2 cellular contexts compared by ENCODE assay signal in genomic region chr5:179661647-179662046, GRCh38. TPM values are rescaled to one million over a fixed set of nuclear protein-coding genes. Genes with fewer than 3 reads are reported as not detected.
"Had no signal": no experiment of that assay in that cellular context is flagged by ENCODE, and none has a peak within 500 bp of the region (broad histone marks: within the 10 kb centered on the region; RNA-seq: fewer than 3 reads in every experiment).

No MANE protein-coding gene starts in this region.

RNA-seq across cellular contexts. Expression of gene CBY3, which starts 19.2 kb away (rescaled TPM):
- total RNA-seq: activated B cell treated with CpG ODN at 0.5 μM for 24 hours; T-helper 1 cell treated with Interleukin-12 subunit alpha and Interleukin-12 subunit beta and Interleukin-4 antibody, amounts not matched to agents 30 ng/mL and 1 ng/mL, for 36 hours had no signal
